ENCODE assay signal across 9 cellular contexts in the genomic region with DNA sequence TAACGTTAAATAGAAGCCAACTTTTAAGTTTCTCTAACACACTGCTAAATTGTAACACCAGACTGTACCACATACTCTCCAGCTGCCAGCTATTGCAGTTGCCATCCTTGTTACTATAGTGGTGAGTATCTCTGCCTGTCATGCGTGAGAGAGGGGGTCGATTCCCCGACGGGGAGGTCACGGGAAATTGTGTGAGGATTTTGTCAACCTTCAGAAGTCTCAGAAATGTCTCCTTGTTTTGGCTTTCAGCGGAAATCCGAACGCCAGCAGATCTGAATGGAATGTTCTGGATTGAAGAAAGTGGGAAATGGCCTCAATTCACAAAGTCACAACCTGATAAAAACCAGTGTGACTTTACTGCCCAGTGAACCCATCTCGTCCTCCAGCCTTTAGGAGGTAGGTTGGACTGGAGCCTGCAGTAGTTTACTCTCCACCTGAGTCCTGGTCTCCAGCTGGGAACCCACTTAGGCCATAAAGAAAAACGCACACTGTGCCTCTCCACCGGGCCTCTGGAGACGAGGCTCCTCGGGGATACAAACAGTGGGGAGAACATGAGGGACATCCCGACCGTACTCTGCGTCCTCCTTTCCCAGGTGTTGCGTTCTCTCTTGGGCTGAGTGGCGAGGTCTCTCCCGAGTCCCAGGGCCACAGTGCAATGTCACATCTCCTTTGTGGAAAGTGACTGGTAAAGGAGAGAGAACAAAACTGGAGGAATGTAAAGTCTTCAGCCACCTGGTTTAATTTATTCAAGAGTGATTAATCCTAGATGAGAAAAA. TPM values are rescaled to one million over a fixed set of nuclear protein-coding genes. Genes with fewer than 3 reads are reported as not detected.
DNase-seq lines count a peak whose midpoint lies in the region; ATAC-seq and TF ChIP-seq lines count a peak whose summit lies in the region.
"Not testable (repeated sequence)": the region's sequence is repeated elsewhere in the genome, so short reads cannot be mapped to it uniquely, and the experiment has no call there.
"Had no signal": no experiment of that assay in that cellular context is flagged by ENCODE, and none has a peak within 500 bp of the region (broad histone marks: within the 10 kb centered on the region; RNA-seq: fewer than 3 reads in every experiment).

No MANE protein-coding gene starts in this region.

- 0 out of 3 replicates have a peak, but pooled peaks have one; percentile 9 for ATAC-seq in DND-41 (ENCODE audit: insufficient read depth, low read depth)
- ATAC-seq in HG02588 (IDR thresholded peaks at IDR 0.05; ENCODE audit: unreplicated experiment) = peak; percentile 4
- peak; percentile 1 for ATAC-seq in body of pancreas
- peak in 1 of 2 donors; percentile 0 for ATAC-seq in natural killer cell treated with Interleukin-12 subunit alpha and Interleukin-12 subunit beta and Interleukin-15 and Interleukin-18, amount 100 ng/mL, for 72 hours

- H3K27ac ChIP-seq in DND-41 (ENCODE audit: low read length); left ventricle myocardium inferior (replicated peaks): not testable (repeated sequence)
- H3K27ac ChIP-seq in body of pancreas (peak overlapping the region in 1 of 4 donors; percentile 83), stomach (peak overlapping the region in 2 of 5 donors; percentile 90 to 92)

- 79 to 86% methylated on average over 16 to 18 of the region's 20 CpGs for WGBS in body of pancreas, 2 donors
- 74 to 84% (median 81%) methylated on average over 18 to 20 of the region's 20 CpGs for WGBS in stomach, 5 donors

- H3K4me2 ChIP-seq in DND-41 (ENCODE audit: insufficient read depth, low read length) = peak overlapping the region; percentile 71; the same call in 1 of the 2 replicates

- not testable (repeated sequence) for TF ChIP-seq POLR2A in body of pancreas (IDR thresholded peaks at IDR 0.05); stomach (IDR thresholded peaks at IDR 0.05)

- H3K9ac ChIP-seq in DND-41 (ENCODE audit: low read depth, low read length) = not testable (repeated sequence)

- peaks cover 46% of the 10 kb centered on the region for H3K27me3 Mint-ChIP-seq in activated CD4-positive, alpha-beta T cell treated with anti-CD3 and anti-CD28 coated beads, Interleukin-2, amount 10 ng/mL, durations not matched to agents 24 days and 14 days
- H3K27me3 Mint-ChIP-seq in natural killer cell treated with Interleukin-12 subunit alpha and Interleukin-12 subunit beta and Interleukin-15 and Interleukin-18, amount 100 ng/mL, for 72 hours = not testable (repeated sequence)

- peak overlapping the region; percentile 89 for H3K4me3 Mint-ChIP-seq in activated CD4-positive, alpha-beta T cell treated with anti-CD3 and anti-CD28 coated beads, Interleukin-2, amount 10 ng/mL, durations not matched to agents 24 days and 14 days
- peak overlapping the region; percentile 73 for H3K4me3 Mint-ChIP-seq in natural killer cell treated with Interleukin-12 subunit alpha and Interleukin-12 subunit beta and Interleukin-15 and Interleukin-18, amount 100 ng/mL, for 72 hours

- TF ChIP-seq CTCF in DND-41 (IDR thresholded peaks at IDR 0.05; ENCODE audit: borderline replicate concordance, extremely low read depth, low read length, poor library complexity, severe bottlenecking); body of pancreas (IDR thresholded peaks at IDR 0.05); left ventricle myocardium inferior (IDR thresholded peaks at IDR 0.05; ENCODE audit: borderline replicate concordance); stomach (IDR thresholded peaks at IDR 0.05): not testable (repeated sequence)

- H2AFZ ChIP-seq in DND-41 (ENCODE audit: low read depth, low read length) = not testable (repeated sequence)

- H3K9me3 Mint-ChIP-seq in activated CD4-positive, alpha-beta T cell treated with anti-CD3 and anti-CD28 coated beads, Interleukin-2, amount 10 ng/mL, durations not matched to agents 24 days and 14 days; natural killer cell treated with Interleukin-12 subunit alpha and Interleukin-12 subunit beta and Interleukin-15 and Interleukin-18, amount 100 ng/mL, for 72 hours: not testable (repeated sequence)

- H3K9me3 ChIP-seq in DND-41 (ENCODE audit: insufficient read depth, low read length, severe bottlenecking); body of pancreas; left ventricle myocardium inferior (replicated peaks); stomach: not testable (repeated sequence)

- not testable (repeated sequence) for H3K27me3 ChIP-seq in DND-41 (ENCODE audit: insufficient read depth, low read length, poor library complexity); body of pancreas; left ventricle myocardium inferior (ENCODE audit: low read depth); stomach

- H3K27ac Mint-ChIP-seq in activated CD4-positive, alpha-beta T cell treated with anti-CD3 and anti-CD28 coated beads, Interleukin-2, amount 10 ng/mL, durations not matched to agents 24 days and 14 days = peak overlapping the region; percentile 87
- peak overlapping the region; percentile 93 to 95 for H3K27ac Mint-ChIP-seq in natural killer cell treated with Interleukin-12 subunit alpha and Interleukin-12 subunit beta and Interleukin-15 and Interleukin-18, amount 100 ng/mL, for 72 hours

- H3K36me3 Mint-ChIP-seq in activated CD4-positive, alpha-beta T cell treated with anti-CD3 and anti-CD28 coated beads, Interleukin-2, amount 10 ng/mL, durations not matched to agents 24 days and 14 days (ENCODE audit: low read depth); natural killer cell treated with Interleukin-12 subunit alpha and Interleukin-12 subunit beta and Interleukin-15 and Interleukin-18, amount 100 ng/mL, for 72 hours: not testable (repeated sequence)

- not testable (repeated sequence) for TF ChIP-seq EP300 in stomach (IDR thresholded peaks at IDR 0.05)

- intact Hi-C loops in activated CD4-positive, alpha-beta T cell treated with anti-CD3 and anti-CD28 coated beads, Interleukin-2, amount 10 ng/mL, durations not matched to agents 24 days and 14 days (cut with micrococcal nuclease) = loop anchor here (1.0 kb wide), 1 partner anchor 8 kb away; no protein-coding TSS in a partner anchor
- intact Hi-C loops in body of pancreas (cut with DNase I); left ventricle myocardium inferior (cut with micrococcal nuclease); stomach (cut with DNase I; ENCODE audit: low total_unique reads): not testable (repeated sequence)

- H3K36me3 ChIP-seq in DND-41 (ENCODE audit: insufficient read depth, low read length); body of pancreas (replicated peaks in 1 of 2; ENCODE audit: insufficient read depth in 1 of 2, low read depth in 2 of 2); left ventricle myocardium inferior; stomach: not testable (repeated sequence)

- peaks cover 14% of the 10 kb centered on the region for H3K4me1 Mint-ChIP-seq in activated CD4-positive, alpha-beta T cell treated with anti-CD3 and anti-CD28 coated beads, Interleukin-2, amount 10 ng/mL, durations not matched to agents 24 days and 14 days
- peaks cover 14 to 17% of the 10 kb centered on the region in 2 donors for H3K4me1 Mint-ChIP-seq in natural killer cell treated with Interleukin-12 subunit alpha and Interleukin-12 subunit beta and Interleukin-15 and Interleukin-18, amount 100 ng/mL, for 72 hours (ENCODE audit: low read depth in 2 of 2)

- DNase-seq in DND-41; body of pancreas; left ventricle myocardium inferior; natural killer cell treated with Interleukin-12 subunit alpha and Interleukin-12 subunit beta and Interleukin-15 and Interleukin-18, amount 100 ng/mL, for 72 hours (ENCODE audit: low spot score); stomach: not testable (repeated sequence)
- DNase-seq in LHCN-M2 (ENCODE audit: low read depth) = peak; percentile 22
- peak; percentile 59 for DNase-seq in activated CD4-positive, alpha-beta T cell treated with anti-CD3 and anti-CD28 coated beads, Interleukin-2, amount 10 ng/mL, durations not matched to agents 24 days and 14 days

- H3K79me2 ChIP-seq in DND-41 (ENCODE audit: insufficient read depth, low read length) = not testable (repeated sequence)

- H3K4me1 ChIP-seq in DND-41 (ENCODE audit: insufficient read depth, low read length); body of pancreas; left ventricle myocardium inferior; stomach: not testable (repeated sequence)

- H3K4me3 ChIP-seq in DND-41 (ENCODE audit: low read depth in 1 of 2, low read length in 2 of 2) (peak overlapping the region in 1 of 2 experiments; percentile 69; a peak in 2 of 4 replicates), left ventricle myocardium inferior (peak overlapping the region; percentile 70), stomach (peak overlapping the region in 3 of 4 donors; percentile 61 to 71 (median 67))
- not testable (repeated sequence) for H3K4me3 ChIP-seq in body of pancreas

- H4K20me1 ChIP-seq in DND-41 (ENCODE audit: insufficient read depth, low read length) = not testable (repeated sequence)

RNA-seq across cellular contexts. Expression of a gene that starts 1.1 kb away (rescaled TPM):
- total RNA-seq in LHCN-M2 (2014; rRNA removed) (0.11 TPM in 1 of 2 replicates, not detected in the other), body of pancreas (1 to 10 TPM in 1 of 2 donors, under 1 TPM in 1; 0.66 to 1.6 TPM), left ventricle myocardium inferior (0.58 TPM), stomach (under 1 TPM in 3 of 5 donors, not detected in 2; 0.45 to 0.73 (median 0.58) TPM)
- 0.02 TPM for polyA plus RNA-seq in LHCN-M2 (2012)
- total RNA-seq in activated CD4-positive, alpha-beta T cell treated with anti-CD3 and anti-CD28 coated beads, Interleukin-2, amount 10 ng/mL, durations not matched to agents 24 days and 14 days = 0.91 and 1.2 TPM in 2 replicates
- total RNA-seq in natural killer cell treated with Interleukin-12 subunit alpha and Interleukin-12 subunit beta and Interleukin-15 and Interleukin-18, amount 100 ng/mL, for 72 hours = 1 to 10 TPM; 3.3 to 5.9 TPM
- polyA plus RNA-seq in stomach = 1 to 10 TPM in 1 of 3 donors, under 1 TPM in 2; 0.61 to 2.9 (median 0.98) TPM

RNA-seq across cellular contexts. Expression of a gene that starts 18.0 kb away (rescaled TPM):
- total RNA-seq in LHCN-M2 (2014; rRNA removed) = 0.45 TPM in 1 of 2 replicates, not detected in the other
- polyA plus RNA-seq in LHCN-M2 (2012) = not detected
- not detected in 2 replicates for total RNA-seq in activated CD4-positive, alpha-beta T cell treated with anti-CD3 and anti-CD28 coated beads, Interleukin-2, amount 10 ng/mL, durations not matched to agents 24 days and 14 days
- 10 to 100 TPM; 30.0 to 51.6 TPM for total RNA-seq in body of pancreas
- total RNA-seq in left ventricle myocardium inferior = 13.0 TPM
- total RNA-seq in natural killer cell treated with Interleukin-12 subunit alpha and Interleukin-12 subunit beta and Interleukin-15 and Interleukin-18, amount 100 ng/mL, for 72 hours = 1 to 10 TPM in 1 of 2 donors, under 1 TPM in 1; 0.86 to 1.5 TPM
- total RNA-seq in stomach = 10 to 100 TPM in 3 of 5 donors, 1 to 10 TPM in 2; 2.0 to 91.0 (median 24.3) TPM
- polyA plus RNA-seq in stomach = 10 to 100 TPM in 2 of 3 donors, 1 to 10 TPM in 1; 4.5 to 26.6 (median 12.2) TPM

RNA-seq across cellular contexts. Expression of a gene that starts 26.4 kb away (rescaled TPM):
- total RNA-seq in LHCN-M2 (2014; rRNA removed) (not detected in 2 replicates), body of pancreas (1 to 10 TPM in 1 of 2 donors, not detected in 1; 5.2 TPM), left ventricle myocardium inferior (15.0 TPM), stomach (10 to 100 TPM in 2 of 5 donors, 1 to 10 TPM in 2, not detected in 1; 2.2 to 13.5 (median 9.8) TPM)
- polyA plus RNA-seq in LHCN-M2 (2012) = not detected
- total RNA-seq in activated CD4-positive, alpha-beta T cell treated with anti-CD3 and anti-CD28 coated beads, Interleukin-2, amount 10 ng/mL, durations not matched to agents 24 days and 14 days = not detected in 2 replicates
- 100 to 1,000 TPM in 1 of 2 donors, 10 to 100 TPM in 1; 34.5 to 150 TPM for total RNA-seq in natural killer cell treated with Interleukin-12 subunit alpha and Interleukin-12 subunit beta and Interleukin-15 and Interleukin-18, amount 100 ng/mL, for 72 hours
- 10 to 100 TPM in 1 of 3 donors, 1 to 10 TPM in 2; 2.8 to 18.0 (median 5.8) TPM for polyA plus RNA-seq in stomach
- total RNA-seq: lung microvascular endothelial cell had no signal
